In genomic region chr9:130184983-130185382, GRCh38 we compare ENCODE assay signal across 1 cellular context.
TF ChIP-seq lines count a peak whose summit lies in the region.

No MANE protein-coding gene starts in this region.

TF ChIP-seq in GM23338, 12 proteins besides CTCF, POLR2A, EP300 and RAD21:
- TF ChIP-seq REST (IDR thresholded peaks at IDR 0.05; ENCODE audit: unreplicated experiment) (no peak), EZH2phosphoT487 (IDR thresholded peaks at IDR 0.05; ENCODE audit: unreplicated experiment) (no peak), ZNF331 (CRISPR knock-in tag; IDR thresholded peaks at IDR 0.05; ENCODE audit: low read depth) (no peak), ZNF114 (CRISPR knock-in tag; IDR thresholded peaks at IDR 0.05) (no peak), POLR2AphosphoS5 (IDR thresholded peaks at IDR 0.05; ENCODE audit: low read depth) (no peak), ZNF462 (CRISPR knock-in tag; IDR thresholded peaks at IDR 0.05) (no peak), JUNB (IDR thresholded peaks at IDR 0.05; ENCODE audit: unreplicated experiment) (no peak), STAT1 (IDR thresholded peaks at IDR 0.05; ENCODE audit: unreplicated experiment) (no peak), ETS1 (IDR thresholded peaks at IDR 0.05) (no peak), CREB1 (CRISPR knock-in tag; IDR thresholded peaks at IDR 0.05; ENCODE audit: low read depth) (no peak), NANOG (IDR thresholded peaks at IDR 0.05; ENCODE audit: borderline replicate concordance) (no peak), EZH2 (IDR thresholded peaks at IDR 0.05; ENCODE audit: low read depth, unreplicated experiment) (no peak)
